Comparison of ENCODE assay signal across 12 cellular contexts in genomic region chr15:63818191-63818590, GRCh38. TPM values are rescaled to one million over a fixed set of nuclear protein-coding genes. Genes with fewer than 3 reads are reported as not detected.
DNase-seq lines count a peak whose midpoint lies in the region; ATAC-seq and TF ChIP-seq lines count a peak whose summit lies in the region.
"Had no signal": no experiment of that assay in that cellular context is flagged by ENCODE, and none has a peak within 500 bp of the region (broad histone marks: within the 10 kb centered on the region; RNA-seq: fewer than 3 reads in every experiment).

No MANE protein-coding gene starts in this region.

- H3K9me3 ChIP-seq in right lobe of liver = no peaks in the 10 kb centered on the region
- H3K9me3 ChIP-seq: SK-N-SH had no signal

- ATAC-seq in right lobe of liver = peak; percentile 44 to 84 (median 63)
- ATAC-seq in activated T-helper 17 cell treated with anti-CD3 and anti-CD28 coated beads, Interleukin-2, amount 50 U/mL, for 72 hours (replicated peaks) = no peak
- ATAC-seq in HG03108 (IDR thresholded peaks at IDR 0.05; ENCODE audit: unreplicated experiment) = no peak

- H3K9me3 Mint-ChIP-seq in brain = no peaks in the 10 kb centered on the region
- no peaks in the 10 kb centered on the region for H3K9me3 Mint-ChIP-seq in activated T-helper 17 cell treated with anti-CD3 and anti-CD28 coated beads, Interleukin-2, amount 50 U/mL, for 72 hours
- H3K9me3 Mint-ChIP-seq: central memory CD8-positive, alpha-beta T cell had no signal

- no peaks in the 10 kb centered on the region for H3K36me3 ChIP-seq in right lobe of liver

- no peaks in the 10 kb centered on the region for H3K27me3 ChIP-seq in right lobe of liver

- H3K27me3 Mint-ChIP-seq in brain = no peaks in the 10 kb centered on the region
- no peaks in the 10 kb centered on the region for H3K27me3 Mint-ChIP-seq in activated T-helper 17 cell treated with anti-CD3 and anti-CD28 coated beads, Interleukin-2, amount 50 U/mL, for 72 hours
- H3K27me3 Mint-ChIP-seq: central memory CD8-positive, alpha-beta T cell had no signal

- no peak for TF ChIP-seq CTCF in brain (conservative IDR thresholded peaks at IDR 0.05)
- no peak for TF ChIP-seq CTCF in right lobe of liver (IDR thresholded peaks at IDR 0.05)

- no peak for TF ChIP-seq POLR2A in right lobe of liver (IDR thresholded peaks at IDR 0.05)

- peak overlapping the region in 3 of 5 experiments; percentile 37 to 78 (median 76) for H3K4me3 Mint-ChIP-seq in brain
- no peak overlapping the region for H3K4me3 Mint-ChIP-seq in activated T-helper 17 cell treated with anti-CD3 and anti-CD28 coated beads, Interleukin-2, amount 50 U/mL, for 72 hours
- H3K4me3 Mint-ChIP-seq: central memory CD8-positive, alpha-beta T cell had no signal

- no peak overlapping the region for H3K4me3 ChIP-seq in right lobe of liver

- intact Hi-C loops in right lobe of liver (cut with DNase I) = no loop called here

- H3K27ac ChIP-seq in right lobe of liver = peak overlapping the region in 1 of 3 donors; percentile 3

- H3K27ac Mint-ChIP-seq in brain = peak overlapping the region in 4 of 5 experiments; percentile 12 to 81 (median 50)
- no peak overlapping the region for H3K27ac Mint-ChIP-seq in activated T-helper 17 cell treated with anti-CD3 and anti-CD28 coated beads, Interleukin-2, amount 50 U/mL, for 72 hours

- WGBS in right lobe of liver (ENCODE audit: insufficient coverage, low coverage, low lambda C conversion rate, missing lambda C conversion rate) = 48% methylated on average over 4 of the region's 4 CpGs

- H3K36me3 Mint-ChIP-seq in brain = peaks cover 4% of the 10 kb centered on the region
- H3K36me3 Mint-ChIP-seq in activated T-helper 17 cell treated with anti-CD3 and anti-CD28 coated beads, Interleukin-2, amount 50 U/mL, for 72 hours (ENCODE audit: low read depth) = no peaks in the 10 kb centered on the region

- H3K4me1 Mint-ChIP-seq in brain = peaks cover 55% of the 10 kb centered on the region
- H3K4me1 Mint-ChIP-seq in activated T-helper 17 cell treated with anti-CD3 and anti-CD28 coated beads, Interleukin-2, amount 50 U/mL, for 72 hours = peaks cover 26% of the 10 kb centered on the region

- peak; percentile 82 for DNase-seq in DMS 273 (lab: John Stamatoyannopoulos, UW; ENCODE audit: unreplicated experiment)
- peak; percentile 87 for DNase-seq in NCI-H2171 treated with DMSO at 0.1 percent for 48 hours (lab: John Stamatoyannopoulos, UW)
- DNase-seq in right lobe of liver = no peak
- no peak for DNase-seq in mucosa of gallbladder (ENCODE audit: low spot score)
- DNase-seq in NCI-H2196 treated with DMSO at 0.1 percent for 48 hours (lab: John Stamatoyannopoulos, UW; ENCODE audit: unreplicated experiment) = no peak
- DNase-seq: activated CD8-positive, alpha-beta memory T cell treated with anti-CD3 and anti-CD28 coated beads, Interleukin-2, amount 50 U/mL, for 4 hours; NCI-H510A; SK-N-SH had no signal

- peaks cover 0 to 1% (median 0%) of the 10 kb centered on the region in 4 donors for H3K4me1 ChIP-seq in right lobe of liver

RNA-seq across cellular contexts. Expression of gene HERC1, which starts 15.6 kb away (rescaled TPM):
- 31.5 TPM for polyA plus RNA-seq in brain (ENCODE audit: insufficient read depth, low read depth, low replicate concordance)
- total RNA-seq in right lobe of liver (10 to 100 TPM; 35.1 to 46.2 (median 38.0) TPM), mucosa of gallbladder (81.9 TPM)
- 10 to 100 TPM; 55.2 to 56.7 TPM for total RNA-seq in activated T-helper 17 cell treated with anti-CD3 and anti-CD28 coated beads, Interleukin-2, amount 50 U/mL, for 72 hours

Comparison
In these comparisons a context has a peak if more than half of its experiments do, and no peak if none do; other contexts are left out.
1. DNase-seq: peak in DMS 273 (single experiment) and NCI-H2171 treated with DMSO at 0.1 percent for 48 hours (single experiment); none in right lobe of liver (0 of 3), mucosa of gallbladder (single experiment) and NCI-H2196 treated with DMSO at 0.1 percent for 48 hours (single experiment).
2. ATAC-seq: peak in right lobe of liver (4 of 4); none in activated T-helper 17 cell treated with anti-CD3 and anti-CD28 coated beads, Interleukin-2, amount 50 U/mL, for 72 hours (single experiment) and HG03108 (single experiment).